ENCODE assay signal across 1 cellular context in the genomic region with DNA sequence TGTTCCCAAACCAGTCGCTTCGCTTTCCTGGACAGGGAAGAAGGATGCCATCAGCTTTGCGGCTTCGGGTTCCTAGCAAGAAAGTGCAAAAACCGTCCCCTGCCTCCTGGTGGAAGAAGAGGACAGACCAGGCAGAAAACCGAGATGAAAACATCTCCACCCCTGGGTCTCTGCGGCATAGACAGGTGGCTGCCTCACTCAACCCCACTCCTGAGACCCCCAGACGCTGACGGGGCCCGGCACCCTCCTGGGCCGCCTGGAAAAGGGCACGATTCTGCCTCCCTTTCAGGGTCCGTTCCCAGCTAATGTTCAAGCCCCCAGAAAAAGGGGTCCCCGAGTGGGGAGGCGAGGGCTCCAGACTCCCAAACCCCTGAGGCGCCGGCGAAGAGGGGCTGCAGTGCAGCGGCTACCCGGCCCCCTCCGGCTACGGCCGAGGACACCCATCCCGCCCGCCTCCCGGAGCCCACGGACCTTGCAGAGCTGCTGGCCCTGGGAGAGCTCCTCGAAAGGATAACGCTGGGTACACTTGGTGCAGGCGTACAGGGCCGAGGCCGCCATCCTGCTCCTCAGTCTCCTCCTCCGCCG.
TF ChIP-seq lines count a peak whose summit lies in the region.

No MANE protein-coding gene starts in this region.

TF ChIP-seq in HepG2, 621 proteins besides CTCF, POLR2A, EP300 and RAD21 (continued from another document and continues in another):
- TF ChIP-seq, protein P1, sequence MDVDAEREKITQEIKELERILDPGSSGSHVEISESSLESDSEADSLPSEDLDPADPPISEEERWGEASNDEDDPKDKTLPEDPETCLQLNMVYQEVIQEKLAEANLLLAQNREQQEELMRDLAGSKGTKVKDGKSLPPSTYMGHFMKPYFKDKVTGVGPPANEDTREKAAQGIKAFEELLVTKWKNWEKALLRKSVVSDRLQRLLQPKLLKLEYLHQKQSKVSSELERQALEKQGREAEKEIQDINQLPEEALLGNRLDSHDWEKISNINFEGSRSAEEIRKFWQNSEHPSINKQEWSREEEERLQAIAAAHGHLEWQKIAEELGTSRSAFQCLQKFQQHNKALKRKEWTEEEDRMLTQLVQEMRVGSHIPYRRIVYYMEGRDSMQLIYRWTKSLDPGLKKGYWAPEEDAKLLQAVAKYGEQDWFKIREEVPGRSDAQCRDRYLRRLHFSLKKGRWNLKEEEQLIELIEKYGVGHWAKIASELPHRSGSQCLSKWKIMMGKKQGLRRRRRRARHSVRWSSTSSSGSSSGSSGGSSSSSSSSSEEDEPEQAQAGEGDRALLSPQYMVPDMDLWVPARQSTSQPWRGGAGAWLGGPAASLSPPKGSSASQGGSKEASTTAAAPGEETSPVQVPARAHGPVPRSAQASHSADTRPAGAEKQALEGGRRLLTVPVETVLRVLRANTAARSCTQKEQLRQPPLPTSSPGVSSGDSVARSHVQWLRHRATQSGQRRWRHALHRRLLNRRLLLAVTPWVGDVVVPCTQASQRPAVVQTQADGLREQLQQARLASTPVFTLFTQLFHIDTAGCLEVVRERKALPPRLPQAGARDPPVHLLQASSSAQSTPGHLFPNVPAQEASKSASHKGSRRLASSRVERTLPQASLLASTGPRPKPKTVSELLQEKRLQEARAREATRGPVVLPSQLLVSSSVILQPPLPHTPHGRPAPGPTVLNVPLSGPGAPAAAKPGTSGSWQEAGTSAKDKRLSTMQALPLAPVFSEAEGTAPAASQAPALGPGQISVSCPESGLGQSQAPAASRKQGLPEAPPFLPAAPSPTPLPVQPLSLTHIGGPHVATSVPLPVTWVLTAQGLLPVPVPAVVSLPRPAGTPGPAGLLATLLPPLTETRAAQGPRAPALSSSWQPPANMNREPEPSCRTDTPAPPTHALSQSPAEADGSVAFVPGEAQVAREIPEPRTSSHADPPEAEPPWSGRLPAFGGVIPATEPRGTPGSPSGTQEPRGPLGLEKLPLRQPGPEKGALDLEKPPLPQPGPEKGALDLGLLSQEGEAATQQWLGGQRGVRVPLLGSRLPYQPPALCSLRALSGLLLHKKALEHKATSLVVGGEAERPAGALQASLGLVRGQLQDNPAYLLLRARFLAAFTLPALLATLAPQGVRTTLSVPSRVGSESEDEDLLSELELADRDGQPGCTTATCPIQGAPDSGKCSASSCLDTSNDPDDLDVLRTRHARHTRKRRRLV (CRISPR knock-in tag; IDR thresholded peaks at IDR 0.05) = no peak
- no peak for TF ChIP-seq NAIF1 (CRISPR knock-in tag; IDR thresholded peaks at IDR 0.05; ENCODE audit: borderline replicate concordance)
- TF ChIP-seq, protein P2, sequence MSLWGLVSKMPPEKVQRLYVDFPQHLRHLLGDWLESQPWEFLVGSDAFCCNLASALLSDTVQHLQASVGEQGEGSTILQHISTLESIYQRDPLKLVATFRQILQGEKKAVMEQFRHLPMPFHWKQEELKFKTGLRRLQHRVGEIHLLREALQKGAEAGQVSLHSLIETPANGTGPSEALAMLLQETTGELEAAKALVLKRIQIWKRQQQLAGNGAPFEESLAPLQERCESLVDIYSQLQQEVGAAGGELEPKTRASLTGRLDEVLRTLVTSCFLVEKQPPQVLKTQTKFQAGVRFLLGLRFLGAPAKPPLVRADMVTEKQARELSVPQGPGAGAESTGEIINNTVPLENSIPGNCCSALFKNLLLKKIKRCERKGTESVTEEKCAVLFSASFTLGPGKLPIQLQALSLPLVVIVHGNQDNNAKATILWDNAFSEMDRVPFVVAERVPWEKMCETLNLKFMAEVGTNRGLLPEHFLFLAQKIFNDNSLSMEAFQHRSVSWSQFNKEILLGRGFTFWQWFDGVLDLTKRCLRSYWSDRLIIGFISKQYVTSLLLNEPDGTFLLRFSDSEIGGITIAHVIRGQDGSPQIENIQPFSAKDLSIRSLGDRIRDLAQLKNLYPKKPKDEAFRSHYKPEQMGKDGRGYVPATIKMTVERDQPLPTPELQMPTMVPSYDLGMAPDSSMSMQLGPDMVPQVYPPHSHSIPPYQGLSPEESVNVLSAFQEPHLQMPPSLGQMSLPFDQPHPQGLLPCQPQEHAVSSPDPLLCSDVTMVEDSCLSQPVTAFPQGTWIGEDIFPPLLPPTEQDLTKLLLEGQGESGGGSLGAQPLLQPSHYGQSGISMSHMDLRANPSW (CRISPR knock-in tag; IDR thresholded peaks at IDR 0.05; ENCODE audit: borderline replicate concordance) = peak; percentile 24; the same call in 1 of the 2 replicates
- TF ChIP-seq RXRA (CRISPR knock-in tag; IDR thresholded peaks at IDR 0.05) = peak; percentile 16; the same call in 1 of the 2 replicates
- TF ChIP-seq, protein P3, sequence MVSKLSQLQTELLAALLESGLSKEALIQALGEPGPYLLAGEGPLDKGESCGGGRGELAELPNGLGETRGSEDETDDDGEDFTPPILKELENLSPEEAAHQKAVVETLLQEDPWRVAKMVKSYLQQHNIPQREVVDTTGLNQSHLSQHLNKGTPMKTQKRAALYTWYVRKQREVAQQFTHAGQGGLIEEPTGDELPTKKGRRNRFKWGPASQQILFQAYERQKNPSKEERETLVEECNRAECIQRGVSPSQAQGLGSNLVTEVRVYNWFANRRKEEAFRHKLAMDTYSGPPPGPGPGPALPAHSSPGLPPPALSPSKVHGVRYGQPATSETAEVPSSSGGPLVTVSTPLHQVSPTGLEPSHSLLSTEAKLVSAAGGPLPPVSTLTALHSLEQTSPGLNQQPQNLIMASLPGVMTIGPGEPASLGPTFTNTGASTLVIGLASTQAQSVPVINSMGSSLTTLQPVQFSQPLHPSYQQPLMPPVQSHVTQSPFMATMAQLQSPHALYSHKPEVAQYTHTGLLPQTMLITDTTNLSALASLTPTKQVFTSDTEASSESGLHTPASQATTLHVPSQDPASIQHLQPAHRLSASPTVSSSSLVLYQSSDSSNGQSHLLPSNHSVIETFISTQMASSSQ (IDR thresholded peaks at IDR 0.05; ENCODE audit: low read depth) = no peak
- TF ChIP-seq, protein P3 (CRISPR knock-in tag; IDR thresholded peaks at IDR 0.05; ENCODE audit: borderline replicate concordance) = no peak
- TF ChIP-seq ZNF563 (CRISPR knock-in tag; IDR thresholded peaks at IDR 0.05) = peak; percentile 85
- TF ChIP-seq BCL6 (CRISPR knock-in tag; IDR thresholded peaks at IDR 0.05) = no peak
- no peak for TF ChIP-seq ZNF354B (CRISPR knock-in tag; IDR thresholded peaks at IDR 0.05)
- no peak for TF ChIP-seq ZNF607 (CRISPR knock-in tag; IDR thresholded peaks at IDR 0.05; ENCODE audit: borderline replicate concordance)
- peak; percentile 3 for TF ChIP-seq ZNF614 (CRISPR knock-in tag; IDR thresholded peaks at IDR 0.05; ENCODE audit: borderline replicate concordance)
- TF ChIP-seq RBM39 (IDR thresholded peaks at IDR 0.05; ENCODE audit: low read depth, low read length, poor library complexity, severe bottlenecking) = no peak
- TF ChIP-seq, protein P4, sequence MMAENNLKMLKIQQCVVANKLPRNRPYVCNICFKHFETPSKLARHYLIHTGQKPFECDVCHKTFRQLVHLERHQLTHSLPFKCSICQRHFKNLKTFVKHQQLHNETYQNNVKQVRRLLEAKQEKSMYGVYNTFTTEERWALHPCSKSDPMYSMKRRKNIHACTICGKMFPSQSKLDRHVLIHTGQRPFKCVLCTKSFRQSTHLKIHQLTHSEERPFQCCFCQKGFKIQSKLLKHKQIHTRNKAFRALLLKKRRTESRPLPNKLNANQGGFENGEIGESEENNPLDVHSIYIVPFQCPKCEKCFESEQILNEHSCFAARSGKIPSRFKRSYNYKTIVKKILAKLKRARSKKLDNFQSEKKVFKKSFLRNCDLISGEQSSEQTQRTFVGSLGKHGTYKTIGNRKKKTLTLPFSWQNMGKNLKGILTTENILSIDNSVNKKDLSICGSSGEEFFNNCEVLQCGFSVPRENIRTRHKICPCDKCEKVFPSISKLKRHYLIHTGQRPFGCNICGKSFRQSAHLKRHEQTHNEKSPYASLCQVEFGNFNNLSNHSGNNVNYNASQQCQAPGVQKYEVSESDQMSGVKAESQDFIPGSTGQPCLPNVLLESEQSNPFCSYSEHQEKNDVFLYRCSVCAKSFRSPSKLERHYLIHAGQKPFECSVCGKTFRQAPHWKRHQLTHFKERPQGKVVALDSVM (CRISPR knock-in tag; IDR thresholded peaks at IDR 0.05) = no peak
- TF ChIP-seq, protein P5, sequence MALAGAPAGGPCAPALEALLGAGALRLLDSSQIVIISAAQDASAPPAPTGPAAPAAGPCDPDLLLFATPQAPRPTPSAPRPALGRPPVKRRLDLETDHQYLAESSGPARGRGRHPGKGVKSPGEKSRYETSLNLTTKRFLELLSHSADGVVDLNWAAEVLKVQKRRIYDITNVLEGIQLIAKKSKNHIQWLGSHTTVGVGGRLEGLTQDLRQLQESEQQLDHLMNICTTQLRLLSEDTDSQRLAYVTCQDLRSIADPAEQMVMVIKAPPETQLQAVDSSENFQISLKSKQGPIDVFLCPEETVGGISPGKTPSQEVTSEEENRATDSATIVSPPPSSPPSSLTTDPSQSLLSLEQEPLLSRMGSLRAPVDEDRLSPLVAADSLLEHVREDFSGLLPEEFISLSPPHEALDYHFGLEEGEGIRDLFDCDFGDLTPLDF (CRISPR knock-in tag; IDR thresholded peaks at IDR 0.05) = no peak
- TF ChIP-seq ZNF33B (CRISPR knock-in tag; IDR thresholded peaks at IDR 0.05) = 0 out of 2 replicates have a peak, but pooled peaks have one; percentile 15
- TF ChIP-seq, protein P6, sequence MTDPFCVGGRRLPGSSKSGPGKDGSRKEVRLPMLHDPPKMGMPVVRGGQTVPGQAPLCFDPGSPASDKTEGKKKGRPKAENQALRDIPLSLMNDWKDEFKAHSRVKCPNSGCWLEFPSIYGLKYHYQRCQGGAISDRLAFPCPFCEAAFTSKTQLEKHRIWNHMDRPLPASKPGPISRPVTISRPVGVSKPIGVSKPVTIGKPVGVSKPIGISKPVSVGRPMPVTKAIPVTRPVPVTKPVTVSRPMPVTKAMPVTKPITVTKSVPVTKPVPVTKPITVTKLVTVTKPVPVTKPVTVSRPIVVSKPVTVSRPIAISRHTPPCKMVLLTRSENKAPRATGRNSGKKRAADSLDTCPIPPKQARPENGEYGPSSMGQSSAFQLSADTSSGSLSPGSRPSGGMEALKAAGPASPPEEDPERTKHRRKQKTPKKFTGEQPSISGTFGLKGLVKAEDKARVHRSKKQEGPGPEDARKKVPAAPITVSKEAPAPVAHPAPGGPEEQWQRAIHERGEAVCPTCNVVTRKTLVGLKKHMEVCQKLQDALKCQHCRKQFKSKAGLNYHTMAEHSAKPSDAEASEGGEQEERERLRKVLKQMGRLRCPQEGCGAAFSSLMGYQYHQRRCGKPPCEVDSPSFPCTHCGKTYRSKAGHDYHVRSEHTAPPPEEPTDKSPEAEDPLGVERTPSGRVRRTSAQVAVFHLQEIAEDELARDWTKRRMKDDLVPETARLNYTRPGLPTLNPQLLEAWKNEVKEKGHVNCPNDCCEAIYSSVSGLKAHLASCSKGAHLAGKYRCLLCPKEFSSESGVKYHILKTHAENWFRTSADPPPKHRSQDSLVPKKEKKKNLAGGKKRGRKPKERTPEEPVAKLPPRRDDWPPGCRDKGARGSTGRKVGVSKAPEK (CRISPR knock-in tag; IDR thresholded peaks at IDR 0.05; ENCODE audit: borderline replicate concordance) = 0 out of 2 replicates have a peak, but pooled peaks have one; percentile 64
- TF ChIP-seq, protein P7, sequence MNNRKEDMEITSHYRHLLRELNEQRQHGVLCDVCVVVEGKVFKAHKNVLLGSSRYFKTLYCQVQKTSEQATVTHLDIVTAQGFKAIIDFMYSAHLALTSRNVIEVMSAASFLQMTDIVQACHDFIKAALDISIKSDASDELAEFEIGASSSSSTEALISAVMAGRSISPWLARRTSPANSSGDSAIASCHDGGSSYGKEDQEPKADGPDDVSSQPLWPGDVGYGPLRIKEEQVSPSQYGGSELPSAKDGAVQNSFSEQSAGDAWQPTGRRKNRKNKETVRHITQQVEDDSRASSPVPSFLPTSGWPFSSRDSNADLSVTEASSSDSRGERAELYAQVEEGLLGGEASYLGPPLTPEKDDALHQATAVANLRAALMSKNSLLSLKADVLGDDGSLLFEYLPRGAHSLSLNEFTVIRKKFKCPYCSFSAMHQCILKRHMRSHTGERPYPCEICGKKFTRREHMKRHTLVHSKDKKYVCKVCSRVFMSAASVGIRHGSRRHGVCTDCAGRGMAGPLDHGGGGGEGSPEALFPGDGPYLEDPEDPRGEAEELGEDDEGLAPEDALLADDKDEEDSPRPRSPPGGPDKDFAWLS (CRISPR knock-in tag; IDR thresholded peaks at IDR 0.05; ENCODE audit: borderline replicate concordance) = 0 out of 2 replicates have a peak, but pooled peaks have one; percentile 70
- no peak for TF ChIP-seq ZNF207 (IDR thresholded peaks at IDR 0.05; ENCODE audit: borderline replicate concordance)
